In genomic region chr7:23622469-23622868, GRCh38 we compare ENCODE assay signal across 24 cellular contexts. TPM values are rescaled to one million over a fixed set of nuclear protein-coding genes. Genes with fewer than 3 reads are reported as not detected.
DNase-seq lines count a peak whose midpoint lies in the region; ATAC-seq, FAIRE-seq and TF ChIP-seq lines count a peak whose summit lies in the region.
"Had no signal": no experiment of that assay in that cellular context is flagged by ENCODE, and none has a peak within 500 bp of the region (broad histone marks: within the 10 kb centered on the region; RNA-seq: fewer than 3 reads in every experiment).

No MANE protein-coding gene starts in this region.

- H3K4me1 Mint-ChIP-seq in endothelial cell (ENCODE audit: unreplicated experiment): no peaks in the 10 kb centered on the region
- H3K4me1 Mint-ChIP-seq: nephron had no signal

- H3K4me3 ChIP-seq in right cardiac atrium (ENCODE audit: low read length) (no peak overlapping the region), bronchial epithelial cell (ENCODE audit: low read depth, low read length) (no peak overlapping the region), right lobe of liver (peak overlapping the region in 1 of 3 donors; percentile 22)
- H3K4me3 ChIP-seq: BLaER1 treated with 17β-estradiol and CSF1 and Interleukin-3, amounts not matched to agents 10 nM and 100 nM; body of pancreas; heart left ventricle; MG63; prostate gland; thoracic aorta had no signal

- H3K4me1 ChIP-seq in right cardiac atrium (ENCODE audit: control insufficient read depth, insufficient read depth, low read length) (no peaks in the 10 kb centered on the region), right lobe of liver (peaks cover 0 to 13% (median 2%) of the 10 kb centered on the region in 4 donors)
- H3K4me1 ChIP-seq: prostate gland had no signal

- H3K27ac Mint-ChIP-seq in endothelial cell (ENCODE audit: unreplicated experiment): no peak overlapping the region
- H3K27ac Mint-ChIP-seq: activated naive CD4-positive, alpha-beta T cell treated with anti-CD3 and anti-CD28 coated beads for 36 hours; dendritic cell treated with granulocyte-macrophage colony-stimulating factor and Interleukin-4, amounts not matched to agents 40 ng/mL and 50 ng/mL, for 4 days; immature natural killer cell; nephron; T-cell had no signal

- H3K27me3 ChIP-seq in right cardiac atrium (ENCODE audit: control insufficient read depth, insufficient read depth) (no peaks in the 10 kb centered on the region), bronchial epithelial cell (ENCODE audit: control insufficient read depth, insufficient read depth, low read length) (no peaks in the 10 kb centered on the region), right lobe of liver (no peaks in the 10 kb centered on the region)
- H3K27me3 ChIP-seq: BLaER1 treated with 17β-estradiol and CSF1 and Interleukin-3, amounts not matched to agents 10 nM and 100 nM; body of pancreas; heart left ventricle; MG63 had no signal

- peak; percentile 45 for ATAC-seq in Right ventricle myocardium superior (ENCODE audit: poor library complexity)
- no peak for ATAC-seq in right cardiac atrium
- peak; percentile 94 to 99 (median 98) for ATAC-seq in right lobe of liver
- ATAC-seq in left colon: no peak
- ATAC-seq: body of pancreas, heart left ventricle, T-cell had no signal

- TF ChIP-seq POLR2A in right lobe of liver (IDR thresholded peaks at IDR 0.05): no peak

- DNase-seq in Right ventricle myocardium superior (no peak), right cardiac atrium (no peak), bronchial epithelial cell (ENCODE audit: low read depth) (peak; percentile 10), right lobe of liver (peak in 1 of 3 donors; percentile 51), endothelial cell (ENCODE audit: low spot score) (no peak), left colon (no peak), T1000 (lab: John Stamatoyannopoulos, UW) (no peak), NCI-H1092 (lab: John Stamatoyannopoulos, UW) (no peak)
- DNase-seq: activated CD4-positive, alpha-beta T cell treated with anti-CD3 and anti-CD28 coated beads, Interleukin-2, amount 50 U/mL, for 4 hours; activated naive CD4-positive, alpha-beta T cell treated with anti-CD3 and anti-CD28 coated beads for 36 hours; body of pancreas; heart left ventricle; immature natural killer cell; MG63; NCI-H1930; NCI-H446; T-cell had no signal

- no peaks in the 10 kb centered on the region for H3K9me3 Mint-ChIP-seq in endothelial cell (ENCODE audit: unreplicated experiment)

- H3K27me3 Mint-ChIP-seq in endothelial cell (ENCODE audit: unreplicated experiment): no peaks in the 10 kb centered on the region
- H3K27me3 Mint-ChIP-seq: dendritic cell treated with granulocyte-macrophage colony-stimulating factor and Interleukin-4, amounts not matched to agents 40 ng/mL and 50 ng/mL, for 4 days; T-cell had no signal

- TF ChIP-seq CTCF in bronchial epithelial cell (IDR thresholded peaks at IDR 0.05; ENCODE audit: insufficient read depth, low read length, severe bottlenecking) (no peak), right lobe of liver (IDR thresholded peaks at IDR 0.05) (no peak), endothelial cell (IDR thresholded peaks at IDR 0.05; ENCODE audit: unreplicated experiment) (no peak)

- FAIRE-seq in bronchial epithelial cell (lab: Jason Lieb, UNC): no peak

- intact Hi-C loops in Right ventricle myocardium superior (cut with DNase I): no loop called here
- intact Hi-C loops in right cardiac atrium (cut with DNase I): no loop called here
- intact Hi-C loops in right lobe of liver (cut with DNase I): no loop called here
- intact Hi-C loops in left colon (cut with DNase I, micrococcal nuclease): no loop called here

- WGBS in right cardiac atrium: 67% methylated on average over 2 of the region's 2 CpGs
- WGBS in right lobe of liver (ENCODE audit: insufficient coverage, low coverage, low lambda C conversion rate, missing lambda C conversion rate): 37% methylated on average over 2 of the region's 2 CpGs

- H3K27ac ChIP-seq in right cardiac atrium (ENCODE audit: low read length): no peak overlapping the region
- peak overlapping the region in 2 of 3 donors; percentile 45 to 76 for H3K27ac ChIP-seq in right lobe of liver
- H3K27ac ChIP-seq: BLaER1 treated with 17β-estradiol and CSF1 and Interleukin-3, amounts not matched to agents 10 nM and 100 nM; body of pancreas; epithelial cell of prostate; heart left ventricle; prostate gland; thoracic aorta; VCaP had no signal

- peaks cover 15% of the 10 kb centered on the region for H3K36me3 Mint-ChIP-seq in endothelial cell (ENCODE audit: low read depth, unreplicated experiment)

- H3K4me3 Mint-ChIP-seq in endothelial cell (ENCODE audit: unreplicated experiment): no peak overlapping the region
- H3K4me3 Mint-ChIP-seq: activated naive CD4-positive, alpha-beta T cell treated with anti-CD3 and anti-CD28 coated beads for 36 hours; dendritic cell treated with granulocyte-macrophage colony-stimulating factor and Interleukin-4, amounts not matched to agents 40 ng/mL and 50 ng/mL, for 4 days; immature natural killer cell; nephron; T-cell had no signal

- no peaks in the 10 kb centered on the region for H3K36me3 ChIP-seq in bronchial epithelial cell (ENCODE audit: control insufficient read depth, insufficient read depth, low read length)
- no peaks in the 10 kb centered on the region for H3K36me3 ChIP-seq in right lobe of liver
- H3K36me3 ChIP-seq: MG63, prostate gland had no signal

- no peaks in the 10 kb centered on the region for H3K9me3 ChIP-seq in right cardiac atrium (ENCODE audit: control insufficient read depth, low read length)
- H3K9me3 ChIP-seq in right lobe of liver: no peaks in the 10 kb centered on the region
- H3K9me3 ChIP-seq: body of pancreas, prostate gland had no signal

RNA-seq across cellular contexts. Expression of gene CCDC126, which starts 25.3 kb away (rescaled TPM):
- total RNA-seq in Right ventricle myocardium superior (10.8 TPM), right cardiac atrium (10 to 100 TPM in 1 of 4 donors, 1 to 10 TPM in 3; 7.8 to 11.3 (median 9.2) TPM), bronchial epithelial cell (11.1 and 12.7 TPM in 2 replicates), right lobe of liver (1 to 10 TPM; 5.9 to 9.8 (median 6.2) TPM), endothelial cell (ENCODE audit: unreplicated experiment) (10.2 TPM), left colon (10 to 100 TPM in 1 of 2 donors, 1 to 10 TPM in 1; 7.8 to 12.2 TPM)
- polyA plus RNA-seq in right cardiac atrium: 6.5 TPM

RNA-seq across cellular contexts. Expression of gene FAM221A, which starts 57.5 kb away (rescaled TPM):
- total RNA-seq in Right ventricle myocardium superior: 2.3 TPM
- 1 to 10 TPM; 3.7 to 5.6 (median 4.9) TPM for total RNA-seq in right cardiac atrium
- polyA plus RNA-seq in right cardiac atrium: 3.6 TPM
- 2.6 and 5.0 TPM in 2 replicates for total RNA-seq in bronchial epithelial cell
- 1 to 10 TPM; 4.0 to 5.8 (median 4.8) TPM for total RNA-seq in right lobe of liver
- 7.3 TPM for total RNA-seq in endothelial cell (ENCODE audit: unreplicated experiment)
- 10 to 100 TPM; 11.4 to 13.5 TPM for total RNA-seq in left colon

Comparison
In these comparisons a context has a peak if more than half of its experiments do, and no peak if none do; other contexts are left out.
1. ATAC-seq: peak in Right ventricle myocardium superior (single experiment) and right lobe of liver (4 of 4); none in right cardiac atrium (0 of 2) and left colon (single experiment).